Comparison of ENCODE assay signal across 32 cellular contexts in the genomic region with DNA sequence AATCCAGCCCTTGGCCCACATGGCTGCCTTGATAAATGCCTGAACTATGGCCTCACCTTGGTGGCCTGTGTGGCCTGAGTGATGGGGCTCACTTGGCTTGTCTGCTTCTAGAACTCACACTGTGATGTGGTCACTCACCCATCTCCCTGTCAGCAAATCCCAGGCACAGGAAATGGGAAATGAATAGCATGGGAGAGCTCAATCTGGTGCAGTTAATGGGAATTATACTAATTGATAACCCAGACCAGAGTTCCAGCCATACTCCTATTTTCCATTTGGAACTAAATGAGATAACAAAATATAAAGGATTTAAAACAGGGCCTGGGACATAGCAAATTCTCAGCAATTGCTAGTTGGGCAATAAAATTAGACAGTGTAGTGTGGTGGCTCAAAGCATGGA.
"Had no signal": no experiment of that assay in that cellular context is flagged by ENCODE, and none has a peak within 500 bp of the region (broad histone marks: within the 10 kb centered on the region; RNA-seq: fewer than 3 reads in every experiment).

No MANE protein-coding gene starts in this region.

- H3K27ac ChIP-seq: adrenal gland, body of pancreas, brain microvascular endothelial cell, breast epithelium, VCaP had no signal

- H3K4me1 ChIP-seq: adrenal gland, body of pancreas, breast epithelium had no signal

- ATAC-seq: activated CD8-positive, alpha-beta T cell treated with anti-CD3 and anti-CD28 coated beads for 36 hours; activated naive CD4-positive, alpha-beta T cell treated with anti-CD3 and anti-CD28 coated beads, Interleukin-2, amount 50 U/mL, for 72 hours; activated T-cell treated with anti-CD3 and anti-CD28 coated beads, Interleukin-2, amount 50 U/mL, for 4 hours; activated T-cell treated with anti-CD3 and anti-CD28 coated beads, Interleukin-2, amount 50 U/mL, for 72 hours; activated T-helper 17 cell treated with anti-CD3 and anti-CD28 coated beads, Interleukin-2, amount 50 U/mL, for 72 hours; body of pancreas had no signal

- H3K36me3 ChIP-seq: adrenal gland, brain microvascular endothelial cell, breast epithelium had no signal

- H3K4me3 ChIP-seq: adrenal gland, body of pancreas, breast epithelium had no signal

- DNase-seq: activated B cell treated with CpG ODN at 0.5 μM for 24 hours; activated CD4-positive, alpha-beta memory T cell treated with anti-CD3 and anti-CD28 coated beads for 36 hours; activated CD4-positive, alpha-beta T cell treated with anti-CD3 and anti-CD28 coated beads for 4 hours; activated CD4-positive, alpha-beta T cell treated with anti-CD3 and anti-CD28 coated beads, Interleukin-2, amount 10 ng/mL, durations not matched to agents 24 days and 14 days; activated CD4-positive, alpha-beta T cell treated with anti-CD3 and anti-CD28 coated beads, Interleukin-2, amount 50 U/mL, for 1 hour; activated CD4-positive, alpha-beta T cell treated with anti-CD3 and anti-CD28 coated beads, Interleukin-2, amount 50 U/mL, for 4 hours; activated CD4-positive, CD25-positive, alpha-beta regulatory T cell treated with anti-CD3 and anti-CD28 coated beads, Interleukin-2, amount 50 U/mL, for 72 hours; activated CD8-positive, alpha-beta memory T cell treated with anti-CD3 and anti-CD28 coated beads, Interleukin-2, amount 50 U/mL, for 4 hours; activated CD8-positive, alpha-beta T cell treated with anti-CD3 and anti-CD28 coated beads for 36 hours; activated effector memory CD4-positive, alpha-beta T cell treated with anti-CD3 and anti-CD28 coated beads, Interleukin-2, amount 50 U/mL, for 16 hours; activated gamma-delta T cell treated with Interleukin-2 at 50 U/mL for 16 hours; activated naive CD4-positive, alpha-beta T cell; activated naive CD4-positive, alpha-beta T cell treated with anti-CD3 and anti-CD28 coated beads for 36 hours; activated naive CD4-positive, alpha-beta T cell treated with anti-CD3 and anti-CD28 coated beads, Interleukin-2, amount 50 U/mL, for 16 hours; activated naive CD8-positive, alpha-beta T cell treated with anti-CD3 and anti-CD28 coated beads for 36 hours; activated T-cell treated with anti-CD3 and anti-CD28 coated beads for 4 hours; activated T-cell treated with anti-CD3 and anti-CD28 coated beads, Interleukin-2, amount 50 U/mL, for 1 hour; activated T-cell treated with anti-CD3 and anti-CD28 coated beads, Interleukin-2, amount 50 U/mL, for 4 hours; activated T-cell treated with anti-CD3 and anti-CD28 coated beads, Interleukin-2, amount 50 U/mL, for 72 hours; adrenal gland; amniotic stem cell; aorta; body of pancreas; brain microvascular endothelial cell; central memory CD4-positive, alpha-beta T cell; T-helper 1 cell; T-helper 2 cell; T-helper 9 cell had no signal

- H3K9me3 ChIP-seq: adrenal gland, body of pancreas, breast epithelium had no signal

- H3K27me3 ChIP-seq: adrenal gland, body of pancreas, brain microvascular endothelial cell, breast epithelium had no signal
